In the genomic region with DNA sequence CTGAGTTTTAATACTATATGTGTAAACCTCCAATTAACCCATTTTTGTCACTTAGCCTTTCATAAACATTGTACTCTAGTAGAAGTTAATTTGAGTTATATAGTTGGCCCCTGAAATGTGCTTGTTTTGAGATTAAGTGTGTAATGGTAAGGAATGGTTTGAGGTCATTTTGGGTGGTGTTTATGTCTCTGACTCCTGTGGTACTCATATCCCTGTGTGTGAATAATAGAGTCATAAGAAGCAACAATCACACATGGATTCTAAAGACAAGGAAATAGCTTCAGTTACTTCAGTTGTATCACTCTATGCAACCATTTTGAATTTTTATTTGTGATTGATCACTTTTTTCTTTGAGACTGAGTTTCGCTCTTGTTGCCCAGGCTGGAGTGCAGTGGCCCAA, we compare ENCODE assay signal across 33 cellular contexts.
"Had no signal": no experiment of that assay in that cellular context is flagged by ENCODE, and none has a peak within 500 bp of the region (broad histone marks: within the 10 kb centered on the region; RNA-seq: fewer than 3 reads in every experiment).

No MANE protein-coding gene starts in this region.

- H3K27me3 ChIP-seq: brain microvascular endothelial cell, MG63, SJSA1 had no signal

- DNase-seq: activated B cell treated with CpG ODN at 0.5 μM for 24 hours; activated CD4-positive, alpha-beta memory T cell treated with anti-CD3 and anti-CD28 coated beads for 36 hours; activated CD4-positive, alpha-beta T cell treated with anti-CD3 and anti-CD28 coated beads for 4 hours; activated CD4-positive, alpha-beta T cell treated with anti-CD3 and anti-CD28 coated beads, Interleukin-2, amount 50 U/mL, for 1 hour; activated CD4-positive, CD25-positive, alpha-beta regulatory T cell treated with anti-CD3 and anti-CD28 coated beads, Interleukin-2, amount 50 U/mL, for 72 hours; activated CD8-positive, alpha-beta memory T cell treated with anti-CD3 and anti-CD28 coated beads for 24 hours; activated CD8-positive, alpha-beta memory T cell treated with anti-CD3 and anti-CD28 coated beads, Interleukin-2, amount 10 ng/mL, durations not matched to agents 7 days and 5 days; activated CD8-positive, alpha-beta memory T cell treated with anti-CD3 and anti-CD28 coated beads, Interleukin-2, amount 50 U/mL, for 48 hours; activated effector memory CD4-positive, alpha-beta T cell treated with anti-CD3 and anti-CD28 coated beads, Interleukin-2, amount 50 U/mL, for 16 hours; activated naive CD4-positive, alpha-beta T cell; activated naive CD4-positive, alpha-beta T cell treated with anti-CD3 and anti-CD28 coated beads, Interleukin-2, amount 50 U/mL, for 16 hours; activated naive CD8-positive, alpha-beta T cell treated with anti-CD3 and anti-CD28 coated beads for 36 hours; activated T-cell treated with anti-CD3 and anti-CD28 coated beads, Interleukin-2, amount 50 U/mL, for 48 hours; amniotic stem cell; aorta; brain microvascular endothelial cell; central memory CD4-positive, alpha-beta T cell; Karpas-422; MG63; NCI-H1048; NCI-H1105 treated with DMSO at 0.1 percent for 48 hours; NCI-H1436 treated with DMSO at 0.1 percent for 48 hours; NCI-H1694 treated with DMSO at 0.1 percent for 48 hours; NCI-H2029; NCI-H345; NCI-H524 treated with DMSO at 0.1 percent for 48 hours; RPMI8226; SHP77 treated with DMSO at 0.1 percent for 48 hours; SK-N-SH had no signal

- ATAC-seq: activated CD8-positive, alpha-beta memory T cell treated with anti-CD3 and anti-CD28 coated beads, Interleukin-2, amount 10 ng/mL, durations not matched to agents 7 days and 5 days; activated T-helper 17 cell treated with anti-CD3 and anti-CD28 coated beads, Interleukin-2, amount 50 U/mL, for 72 hours; Panc1 had no signal

- H3K4me1 ChIP-seq: SJSA1 had no signal

- H3K36me3 ChIP-seq: brain microvascular endothelial cell, MG63, SJSA1 had no signal

- H3K4me3 ChIP-seq: MG63, SJSA1 had no signal

- H3K27ac ChIP-seq: brain microvascular endothelial cell, SJSA1, VCaP had no signal
